ENCODE assay signal across 8 cellular contexts in the genomic region with DNA sequence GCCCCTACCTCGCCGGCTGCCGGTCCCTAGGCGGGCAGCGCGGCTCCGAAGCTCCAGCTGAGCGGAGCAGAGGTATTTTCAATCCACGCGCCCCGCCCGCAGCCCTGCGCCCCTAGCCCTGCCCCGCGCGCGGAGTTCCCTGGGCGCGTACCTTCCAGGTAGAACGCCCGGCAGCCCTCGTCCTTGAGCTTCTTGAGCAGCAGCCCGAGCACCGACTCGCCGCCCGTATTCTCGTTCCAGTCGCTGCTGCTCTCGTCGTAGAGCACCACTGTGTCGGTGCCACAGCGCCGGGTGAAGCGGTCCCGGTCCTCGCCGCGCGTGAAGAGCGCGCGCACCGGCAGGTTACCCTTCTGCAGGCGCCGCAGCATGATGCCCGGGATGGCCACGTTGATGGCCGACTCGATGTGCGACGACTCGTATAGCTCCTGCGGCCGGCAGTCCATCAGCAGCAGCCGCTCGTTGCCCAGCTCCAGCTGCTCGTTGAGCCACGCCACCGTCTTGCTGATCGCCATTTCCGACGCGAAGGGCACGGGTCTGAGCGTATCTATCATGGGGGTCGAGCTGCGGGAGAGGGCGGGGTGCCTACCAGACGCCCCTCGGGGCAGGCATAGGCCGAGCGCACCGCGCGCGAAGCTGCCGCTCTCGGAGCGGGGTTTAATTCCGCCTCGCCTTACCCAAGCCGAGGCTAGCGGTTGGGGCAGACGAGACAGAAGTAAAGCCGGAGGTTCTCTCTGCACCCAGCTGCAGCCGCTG. TPM values are rescaled to one million over a fixed set of nuclear protein-coding genes. Genes with fewer than 3 reads are reported as not detected.
A peak's percentile ranks its signal among the peaks of the same experiment; 100 is the strongest.
DNase-seq lines count a peak whose midpoint lies in the region; TF ChIP-seq lines count a peak whose summit lies in the region.

No MANE protein-coding gene starts in this region.

- H3K9me3 Mint-ChIP-seq in glutamatergic neuron (ENCODE audit: unreplicated experiment), result peaks cover 22% of the 10 kb centered on the region

- peaks cover 40% of the 10 kb centered on the region for H3K4me1 Mint-ChIP-seq in glutamatergic neuron (ENCODE audit: low read depth, unreplicated experiment)

- H4K20me1 ChIP-seq in DOHH2 (ENCODE audit: control insufficient read depth, insufficient read depth, low read depth, low read length), result no peaks in the 10 kb centered on the region

- H3K36me3 ChIP-seq in DOHH2 (ENCODE audit: control insufficient read depth, low read length), result no peaks in the 10 kb centered on the region
- H3K36me3 ChIP-seq in HAP-1 (replicated peaks), result no peaks in the 10 kb centered on the region
- no peaks in the 10 kb centered on the region for H3K36me3 ChIP-seq in prostate gland

- H3K4me1 ChIP-seq in DOHH2 (ENCODE audit: control insufficient read depth, low read length) (peaks cover 78% of the 10 kb centered on the region), HAP-1 (peaks cover 35% of the 10 kb centered on the region), prostate gland (replicated peaks) (peaks cover 8% of the 10 kb centered on the region)

- under 1% methylated on average over 59 of the region's 87 CpGs for WGBS in prostate gland

- H3K4me3 ChIP-seq in DOHH2 (ENCODE audit: low read length) (peak overlapping the region; percentile 77), HAP-1 (peak overlapping the region; percentile 35), prostate gland (peak overlapping the region; percentile 44 to 70)

- H3K27me3 ChIP-seq in DOHH2 (ENCODE audit: control insufficient read depth, low read length) (peaks cover 90% of the 10 kb centered on the region), HAP-1 (ENCODE audit: low read depth) (peaks cover 13% of the 10 kb centered on the region), prostate gland (replicated peaks; ENCODE audit: insufficient read depth) (no peaks in the 10 kb centered on the region)

- H3K27ac ChIP-seq in DOHH2 (ENCODE audit: low read depth, low read length), result peak overlapping the region; percentile 45
- H3K27ac ChIP-seq in prostate gland, result peak overlapping the region; percentile 90 to 95

- intact Hi-C loops in prostate gland (cut with DNase I), result loop anchor here (2.0 to 5.0 kb wide), 2 partner anchors 66 to 101 kb away; no protein-coding TSS in a partner anchor

- H3K9me2 ChIP-seq in DOHH2 (replicated peaks; ENCODE audit: control insufficient read depth, low read length), result no peaks in the 10 kb centered on the region

- H3K36me3 Mint-ChIP-seq in glutamatergic neuron (ENCODE audit: unreplicated experiment), result no peaks in the 10 kb centered on the region

- H3K4me3 Mint-ChIP-seq in glutamatergic neuron (ENCODE audit: unreplicated experiment), result peak overlapping the region; percentile 96

- peaks cover 20% of the 10 kb centered on the region for H3F3A ChIP-seq in DOHH2 (ENCODE audit: control insufficient read depth, insufficient read depth)

- peak overlapping the region; percentile 80 for H3K4me2 ChIP-seq in DOHH2 (ENCODE audit: low read length)

- H3K9me3 ChIP-seq in DOHH2 (ENCODE audit: control insufficient read depth, insufficient read depth, low read length) (no peaks in the 10 kb centered on the region), HAP-1 (no peaks in the 10 kb centered on the region), prostate gland (no peaks in the 10 kb centered on the region)

- TF ChIP-seq POLR2A in prostate gland (IDR thresholded peaks at IDR 0.05), result no peak

- H3K27ac Mint-ChIP-seq in glutamatergic neuron (ENCODE audit: unreplicated experiment), result peak overlapping the region; percentile 95

- in situ Hi-C loops in HAP-1 (cut with MboI; ENCODE audit: low sequenced_read_pairs), result no loop called here

- H3K27me3 Mint-ChIP-seq in glutamatergic neuron (ENCODE audit: unreplicated experiment), result peaks cover 20% of the 10 kb centered on the region

- DNase-seq in HAP-1 (ENCODE audit: low spot score in 2 of 2) (peak in 1 of 2 experiments; percentile 37), NOMO-1 treated with DMSO at 0.1 percent for 48 hours (lab: John Stamatoyannopoulos, UW; ENCODE audit: unreplicated experiment) (peak; percentile 38), glutamatergic neuron (peak; percentile 64), prostate gland (ENCODE audit: low spot score) (peak; percentile 13), HPDE6-E6E7 (ENCODE audit: extremely low spot score) (no peak), HT-29 (ENCODE audit: low spot score) (no peak)
- DNase-seq in activated naive CD4-positive, alpha-beta T cell (lab: John Stamatoyannopoulos, UW), result peak; percentile 18 to 26 (median 22)

- TF ChIP-seq CTCF in DOHH2 (IDR thresholded peaks at IDR 0.05; ENCODE audit: low read depth, low read length, poor library complexity, severe bottlenecking) (no peak), glutamatergic neuron (IDR thresholded peaks at IDR 0.05; ENCODE audit: partially characterized antibody, unreplicated experiment) (no peak), prostate gland (IDR thresholded peaks at IDR 0.05) (no peak)

- H3K79me2 ChIP-seq in DOHH2 (ENCODE audit: control insufficient read depth, low read length), result no peaks in the 10 kb centered on the region

RNA-seq across cellular contexts. Expression of gene DUSP6, which starts 0.6 kb away (rescaled TPM):
- 4.2 TPM for total RNA-seq in glutamatergic neuron (ENCODE audit: unreplicated experiment)
- total RNA-seq in prostate gland, result 10 to 100 TPM; 30.6 to 36.2 TPM
- 112 and 135 TPM in 2 replicates for total RNA-seq in HT-29 (2014; rRNA removed; shearing (Covaris generic))

Comparison
In these comparisons a context has a peak if more than half of its experiments do, and no peak if none do; other contexts are left out.
1. DNase-seq: peak in NOMO-1 treated with DMSO at 0.1 percent for 48 hours (single experiment), activated naive CD4-positive, alpha-beta T cell (4 of 4), glutamatergic neuron (single experiment) and prostate gland (single experiment); none in HPDE6-E6E7 (single experiment) and HT-29 (single experiment).
2. Peak in every context shown above with its lines, with median percentiles within 50 percentile points of each other: H3K4me3 ChIP-seq.